9 cellular contexts compared by ENCODE assay signal in genomic region chr3:10945683-10946287, GRCh38. TPM values are rescaled to one million over a fixed set of nuclear protein-coding genes. Genes with fewer than 3 reads are reported as not detected.
DNase-seq lines count a peak whose midpoint lies in the region; ATAC-seq and TF ChIP-seq lines count a peak whose summit lies in the region.
"Had no signal": no experiment of that assay in that cellular context is flagged by ENCODE, and none has a peak within 500 bp of the region (broad histone marks: within the 10 kb centered on the region; RNA-seq: fewer than 3 reads in every experiment).

No MANE protein-coding gene starts in this region.

- no peak overlapping the region for H2AFZ ChIP-seq in GM23338

- H3K9me3 ChIP-seq in Peyer's patch: peaks cover 0 to 5% (median 0%) of the 10 kb centered on the region in 4 donors
- no peaks in the 10 kb centered on the region for H3K9me3 ChIP-seq in prostate gland

- intact Hi-C loops in Right ventricle myocardium superior (cut with DNase I) (loop anchor here (1.0 kb wide), 1 partner anchor 114 kb away; no protein-coding TSS in a partner anchor), prostate gland (cut with DNase I) (loop anchor here (2.0 kb wide), 1 partner anchor 115 kb away; no protein-coding TSS in a partner anchor)

- H3K27me3 ChIP-seq in GM23338 (ENCODE audit: insufficient read depth) (no peaks in the 10 kb centered on the region), Peyer's patch (no peaks in the 10 kb centered on the region), prostate gland (replicated peaks; ENCODE audit: insufficient read depth) (no peaks in the 10 kb centered on the region)

- no peak overlapping the region for H3K4me3 Mint-ChIP-seq in GM23338

- H4K20me1 ChIP-seq in GM23338 (replicated peaks; ENCODE audit: insufficient read depth): no peaks in the 10 kb centered on the region

- H3K27ac ChIP-seq in GM23338 (ENCODE audit: low read depth): no peak overlapping the region
- H3K27ac ChIP-seq in Peyer's patch: no peak overlapping the region
- H3K27ac ChIP-seq in prostate gland: no peak overlapping the region

- H3K79me2 ChIP-seq in GM23338 (replicated peaks; ENCODE audit: insufficient read depth): no peaks in the 10 kb centered on the region

- WGBS in prostate gland: 56% methylated on average over 8 of the region's 8 CpGs

- H3K36me3 ChIP-seq in GM23338 (ENCODE audit: insufficient read depth): no peaks in the 10 kb centered on the region
- H3K36me3 ChIP-seq in Peyer's patch: no peaks in the 10 kb centered on the region
- H3K36me3 ChIP-seq in prostate gland: no peaks in the 10 kb centered on the region

- H3K4me3 ChIP-seq in GM23338: no peak overlapping the region
- H3K4me3 ChIP-seq in Peyer's patch: no peak overlapping the region
- no peak overlapping the region for H3K4me3 ChIP-seq in prostate gland

- H3F3A ChIP-seq in GM23338 (replicated peaks; ENCODE audit: low read depth): no peaks in the 10 kb centered on the region

- peaks cover 11% of the 10 kb centered on the region for H3K9me3 Mint-ChIP-seq in GM23338
- H3K9me3 Mint-ChIP-seq in activated naive CD4-positive, alpha-beta T cell treated with anti-CD3 and anti-CD28 coated beads, Interleukin-2, amount 50 U/mL, for 72 hours: peaks cover 0 to 12% of the 10 kb centered on the region in 2 donors

- H3K27ac Mint-ChIP-seq in GM23338: no peak overlapping the region
- no peak overlapping the region for H3K27ac Mint-ChIP-seq in activated naive CD4-positive, alpha-beta T cell treated with anti-CD3 and anti-CD28 coated beads, Interleukin-2, amount 50 U/mL, for 72 hours

- TF ChIP-seq CTCF in GM23338 (conservative IDR thresholded peaks at IDR 0.05; ENCODE audit: low read depth in 2 of 2): peak; percentile 83 to 95
- peak; percentile 16 to 67 (median 60) for TF ChIP-seq CTCF in Peyer's patch (IDR thresholded peaks at IDR 0.05)
- TF ChIP-seq CTCF in prostate gland (IDR thresholded peaks at IDR 0.05): peak; percentile 70 to 86 (median 80)

- ATAC-seq in GM23338: peak; percentile 99
- ATAC-seq in activated naive CD4-positive, alpha-beta T cell treated with anti-CD3 and anti-CD28 coated beads, Interleukin-2, amount 50 U/mL, for 72 hours: peak; percentile 76 to 84
- ATAC-seq in Right ventricle myocardium superior (ENCODE audit: poor library complexity): peak; percentile 86
- ATAC-seq in HG03457 (IDR thresholded peaks at IDR 0.05; ENCODE audit: unreplicated experiment): no peak

- H3K36me3 Mint-ChIP-seq in GM23338 (ENCODE audit: low read depth): peaks cover 3% of the 10 kb centered on the region; the same call in 2 of the 3 replicates
- peaks cover 0 to 6% of the 10 kb centered on the region in 2 donors for H3K36me3 Mint-ChIP-seq in activated naive CD4-positive, alpha-beta T cell treated with anti-CD3 and anti-CD28 coated beads, Interleukin-2, amount 50 U/mL, for 72 hours

- peak; percentile 7 for DNase-seq in COR-L47 (lab: John Stamatoyannopoulos, UW)
- DNase-seq in GM23338 (ENCODE audit: low spot score): peak; percentile 90
- DNase-seq in Peyer's patch: peak; percentile 33 to 67 (median 62)
- peak in 1 of 2 donors; percentile 73 for DNase-seq in activated naive CD4-positive, alpha-beta T cell treated with anti-CD3 and anti-CD28 coated beads, Interleukin-2, amount 50 U/mL, for 72 hours (ENCODE audit: low spot score in 2 of 2)
- DNase-seq in Right ventricle myocardium superior: peak; percentile 77
- peak; percentile 40 for DNase-seq in prostate gland (ENCODE audit: low spot score)
- DNase-seq in cortex of kidney (lab: John Stamatoyannopoulos, UW): no peak

- H3K27me3 Mint-ChIP-seq in GM23338 (ENCODE audit: insufficient read depth, low read depth, poor library complexity): peaks cover 5% of the 10 kb centered on the region

- H3K4me1 ChIP-seq in GM23338 (ENCODE audit: insufficient read depth): no peaks in the 10 kb centered on the region
- H3K4me1 ChIP-seq in Peyer's patch: no peaks in the 10 kb centered on the region
- no peaks in the 10 kb centered on the region for H3K4me1 ChIP-seq in prostate gland (replicated peaks)

- TF ChIP-seq POLR2A in Peyer's patch (IDR thresholded peaks at IDR 0.05) (no peak), prostate gland (IDR thresholded peaks at IDR 0.05) (no peak)

- no peak overlapping the region for H3K4me2 ChIP-seq in GM23338

- H3K9me2 ChIP-seq in GM23338 (ENCODE audit: insufficient read depth): no peaks in the 10 kb centered on the region

- H3K4me1 Mint-ChIP-seq in GM23338: peaks cover 3% of the 10 kb centered on the region; the same call in 1 of the 3 replicates

TF ChIP-seq in GM23338, 12 proteins besides CTCF, POLR2A, EP300 and RAD21 (continues in another document):
- TF ChIP-seq ZNF462 (CRISPR knock-in tag; IDR thresholded peaks at IDR 0.05) (no peak), ZNF331 (CRISPR knock-in tag; IDR thresholded peaks at IDR 0.05; ENCODE audit: low read depth) (no peak), EZH2phosphoT487 (IDR thresholded peaks at IDR 0.05; ENCODE audit: unreplicated experiment) (no peak)

RNA-seq across cellular contexts. Expression of gene SLC6A1, which starts 46.8 kb away (rescaled TPM):
- 0.16 and 0.28 TPM in 2 replicates for total RNA-seq in GM23338 (2014; rRNA removed; shearing (Covaris generic))
- 0.16 and 0.23 TPM in 2 replicates for polyA plus RNA-seq in GM23338 (2016; fragmentation: Nextera tagmentation; extraction: Ambion mirVana)
- total RNA-seq in Peyer's patch (1 to 10 TPM in 1 of 4 donors, under 1 TPM in 2, not detected in 1; 0.27 to 5.0 (median 0.38) TPM), Right ventricle myocardium superior (0.73 TPM), prostate gland (1 to 10 TPM in 1 of 2 donors, under 1 TPM in 1; 0.18 to 6.2 TPM)
- not detected for total RNA-seq in activated naive CD4-positive, alpha-beta T cell treated with anti-CD3 and anti-CD28 coated beads, Interleukin-2, amount 50 U/mL, for 72 hours
- total RNA-seq: T-helper 2 cell treated with Interferon-gamma antibody and Interleukin-4, amounts not matched to agents 100 ng/mL and 5 ng/mL, for 36 hours had no signal
